ENCODE assay signal across 22 cellular contexts in the genomic region with DNA sequence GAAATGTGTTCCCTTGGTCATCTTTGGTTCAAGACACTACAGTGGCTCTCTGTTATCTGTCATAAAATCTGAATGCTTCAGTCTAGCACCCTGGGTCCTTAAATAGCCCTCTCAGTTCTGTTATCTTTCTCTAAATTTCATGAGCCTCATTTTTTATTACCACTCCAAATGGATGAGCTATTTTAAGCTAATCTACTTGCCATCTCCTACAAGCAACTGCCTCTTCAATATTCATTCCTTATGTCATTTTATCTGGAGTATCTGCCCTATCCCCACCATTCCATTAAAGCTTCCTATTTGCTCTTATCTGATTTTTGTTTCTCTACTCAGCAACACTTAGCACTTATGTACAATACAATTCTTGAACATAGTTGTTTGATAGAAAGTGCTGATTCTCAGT. TPM values are rescaled to one million over a fixed set of nuclear protein-coding genes. Genes with fewer than 3 reads are reported as not detected.
"Had no signal": no experiment of that assay in that cellular context is flagged by ENCODE, and none has a peak within 500 bp of the region (broad histone marks: within the 10 kb centered on the region; RNA-seq: fewer than 3 reads in every experiment).

No MANE protein-coding gene starts in this region.

- H3K9me3 ChIP-seq: SJCRH30 had no signal

- H3K4me1 ChIP-seq: SJCRH30 had no signal

- H3K4me2 ChIP-seq: KMS-11 had no signal

- H3K27ac ChIP-seq: KMS-11, SJCRH30, SK-N-MC had no signal

- H3K9ac ChIP-seq: KMS-11 had no signal

- H3K27me3 ChIP-seq: SJCRH30 had no signal

- H3K4me3 ChIP-seq: SJCRH30, SK-N-MC had no signal

- DNase-seq: IMR-90, Kasumi-1, MM.1S, NCI-H1092 treated with DMSO at 0.1 percent for 48 hours, NCI-H1436, NCI-H187, NCI-H2029, NCI-H2081 treated with DMSO at 0.1 percent for 48 hours, NCI-H2171, NCI-H226, NCI-H446, NCI-H510A, NCI-H524 treated with DMSO at 0.1 percent for 48 hours, NCI-H69, NCI-H774, RPMI8226, SHP77 treated with DMSO at 0.1 percent for 48 hours, SJCRH30 had no signal

- ATAC-seq: HepG2 had no signal

RNA-seq across cellular contexts. Expression of a gene that starts 28.0 kb away (rescaled TPM):
- total RNA-seq: HepG2 had no signal
- polyA plus RNA-seq: HepG2 had no signal

RNA-seq across cellular contexts. Expression of a gene that starts 35.6 kb away (rescaled TPM):
- total RNA-seq: HepG2, SJCRH30 had no signal
- polyA plus RNA-seq: HepG2 had no signal

RNA-seq across cellular contexts. Expression of a gene that starts 52.4 kb away (rescaled TPM):
- total RNA-seq: HepG2, M059J, SJCRH30 had no signal
- polyA plus RNA-seq: HepG2, IMR-90 had no signal
